ENCODE assay signal across 8 cellular contexts in the genomic region with DNA sequence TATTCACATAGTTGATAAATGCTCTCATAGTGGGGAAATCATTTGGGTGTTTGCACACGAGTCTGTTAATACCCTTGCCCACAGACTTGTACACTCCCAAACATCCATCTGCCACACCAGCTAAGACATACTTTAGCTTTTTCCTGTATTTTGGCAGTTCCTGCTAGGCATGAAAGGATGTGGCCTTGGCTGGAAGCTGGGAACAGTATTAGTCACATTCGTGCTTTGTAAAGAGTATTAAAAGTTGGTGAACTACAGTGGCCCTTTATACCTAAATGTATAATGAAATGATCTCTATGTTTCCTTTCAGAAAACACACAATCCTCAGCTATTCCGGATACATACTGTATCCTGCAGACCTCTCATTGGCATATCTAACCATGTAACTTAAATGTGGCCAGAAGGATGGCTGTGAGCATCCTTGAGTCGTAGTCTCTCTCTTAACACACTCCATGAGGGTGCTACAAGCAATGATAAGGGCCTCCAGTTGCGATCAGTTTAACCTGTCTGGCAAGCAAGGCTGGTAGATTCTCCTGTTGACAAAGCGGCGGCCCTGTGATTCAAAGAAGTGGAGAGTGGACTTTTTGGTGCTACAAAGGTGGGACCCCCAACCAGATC. TPM values are rescaled to one million over a fixed set of nuclear protein-coding genes. Genes with fewer than 3 reads are reported as not detected.
DNase-seq lines count a peak whose midpoint lies in the region; ATAC-seq and TF ChIP-seq lines count a peak whose summit lies in the region.

No MANE protein-coding gene starts in this region.

- peak overlapping the region; percentile 86 for H3K4me3 ChIP-seq in GM23338
- H3K4me3 ChIP-seq in fibroblast of pulmonary artery (replicated peaks; ENCODE audit: low read depth, low read length), result peak overlapping the region; percentile 66
- H3K4me3 ChIP-seq in skin epidermis, result peak overlapping the region; percentile 55 to 97 (median 79)

- peaks cover 37% of the 10 kb centered on the region for H3K79me2 ChIP-seq in GM23338 (replicated peaks; ENCODE audit: insufficient read depth)

- peak overlapping the region; percentile 91 for H3K4me3 Mint-ChIP-seq in GM23338
- peak overlapping the region; percentile 90 to 94 (median 94) for H3K4me3 Mint-ChIP-seq in T-cell

- peak overlapping the region; percentile 93 for H3K27ac Mint-ChIP-seq in GM23338
- H3K27ac Mint-ChIP-seq in T-cell, result peak overlapping the region; percentile 95 to 97

- H3K4me1 Mint-ChIP-seq in GM23338, result peaks cover 74% of the 10 kb centered on the region
- H3K4me1 Mint-ChIP-seq in T-cell, result peaks cover 54 to 60% (median 55%) of the 10 kb centered on the region in 3 donors

- ATAC-seq in GM23338 (no peak), T-cell (replicated peaks in 1 of 4) (no peak), HG02884 (IDR thresholded peaks at IDR 0.05; ENCODE audit: unreplicated experiment) (no peak), HG03342 (IDR thresholded peaks at IDR 0.05; ENCODE audit: unreplicated experiment) (no peak)

- peaks cover 15% of the 10 kb centered on the region for H3K27me3 Mint-ChIP-seq in GM23338 (ENCODE audit: insufficient read depth, low read depth, poor library complexity)
- no peaks in the 10 kb centered on the region for H3K27me3 Mint-ChIP-seq in T-cell

- H3K27ac ChIP-seq in GM23338 (ENCODE audit: low read depth) (peak overlapping the region; percentile 72; the same call in 1 of the 2 replicates), skin epidermis (peak overlapping the region; percentile 94 to 100 (median 98))

- peak overlapping the region; percentile 82 for H3K4me2 ChIP-seq in GM23338

- H3K4me1 ChIP-seq in GM23338 (ENCODE audit: insufficient read depth), result peaks cover 57% of the 10 kb centered on the region

- H3K9me2 ChIP-seq in GM23338 (ENCODE audit: insufficient read depth), result peaks cover 4% of the 10 kb centered on the region; the same call in 1 of the 2 replicates

- H3K9me3 Mint-ChIP-seq in GM23338, result no peaks in the 10 kb centered on the region
- no peaks in the 10 kb centered on the region for H3K9me3 Mint-ChIP-seq in T-cell

- no peak for TF ChIP-seq CTCF in GM23338 (conservative IDR thresholded peaks at IDR 0.05; ENCODE audit: low read depth in 2 of 2)
- no peak for TF ChIP-seq CTCF in fibroblast of pulmonary artery (IDR thresholded peaks at IDR 0.05; ENCODE audit: low read length, missing control alignments)

- CTCF ChIA-PET in T-cell (lab: Charles Lee), result interaction anchor here in 1 of 2 donors (1.1 kb wide), 1 partner anchor 16 kb away, joined by 3 read pairs; no protein-coding TSS in a partner anchor

- H3K36me3 ChIP-seq in GM23338 (ENCODE audit: insufficient read depth), result peaks cover 12% of the 10 kb centered on the region; the same call in 1 of the 2 replicates

- DNase-seq in GM23338 (ENCODE audit: low spot score) (no peak), T-cell (no peak), fibroblast of pulmonary artery (ENCODE audit: low read depth) (peak; percentile 35), NCI-H226 (no peak), retina (no peak)

- no peaks in the 10 kb centered on the region for H3K27me3 ChIP-seq in GM23338 (ENCODE audit: insufficient read depth)

- peaks cover 13% of the 10 kb centered on the region; the same call in 1 of the 2 replicates for H3F3A ChIP-seq in GM23338 (replicated peaks; ENCODE audit: low read depth)

- H3K36me3 Mint-ChIP-seq in GM23338 (ENCODE audit: low read depth) (peaks cover 37% of the 10 kb centered on the region), T-cell (peaks cover 32% of the 10 kb centered on the region)

- H2AFZ ChIP-seq in GM23338, result peak overlapping the region; percentile 43; the same call in 1 of the 2 replicates

- peaks cover 11% of the 10 kb centered on the region; the same call in 1 of the 2 replicates for H4K20me1 ChIP-seq in GM23338 (replicated peaks; ENCODE audit: insufficient read depth)

- POLR2A ChIA-PET in T-cell (lab: Charles Lee), result no interaction called here

TF ChIP-seq in GM23338, 12 proteins besides CTCF, POLR2A, EP300 and RAD21 (continues in another document):
- TF ChIP-seq EZH2 (IDR thresholded peaks at IDR 0.05; ENCODE audit: low read depth, unreplicated experiment) (no peak), STAT1 (IDR thresholded peaks at IDR 0.05; ENCODE audit: unreplicated experiment) (no peak), ZNF114 (CRISPR knock-in tag; IDR thresholded peaks at IDR 0.05) (no peak), POLR2AphosphoS5 (IDR thresholded peaks at IDR 0.05; ENCODE audit: low read depth) (no peak), CREB1 (CRISPR knock-in tag; IDR thresholded peaks at IDR 0.05; ENCODE audit: low read depth) (no peak)
- TF ChIP-seq, protein P1, sequence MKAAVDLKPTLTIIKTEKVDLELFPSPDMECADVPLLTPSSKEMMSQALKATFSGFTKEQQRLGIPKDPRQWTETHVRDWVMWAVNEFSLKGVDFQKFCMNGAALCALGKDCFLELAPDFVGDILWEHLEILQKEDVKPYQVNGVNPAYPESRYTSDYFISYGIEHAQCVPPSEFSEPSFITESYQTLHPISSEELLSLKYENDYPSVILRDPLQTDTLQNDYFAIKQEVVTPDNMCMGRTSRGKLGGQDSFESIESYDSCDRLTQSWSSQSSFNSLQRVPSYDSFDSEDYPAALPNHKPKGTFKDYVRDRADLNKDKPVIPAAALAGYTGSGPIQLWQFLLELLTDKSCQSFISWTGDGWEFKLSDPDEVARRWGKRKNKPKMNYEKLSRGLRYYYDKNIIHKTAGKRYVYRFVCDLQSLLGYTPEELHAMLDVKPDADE (IDR thresholded peaks at IDR 0.05), result no peak
- TF ChIP-seq, protein P2, sequence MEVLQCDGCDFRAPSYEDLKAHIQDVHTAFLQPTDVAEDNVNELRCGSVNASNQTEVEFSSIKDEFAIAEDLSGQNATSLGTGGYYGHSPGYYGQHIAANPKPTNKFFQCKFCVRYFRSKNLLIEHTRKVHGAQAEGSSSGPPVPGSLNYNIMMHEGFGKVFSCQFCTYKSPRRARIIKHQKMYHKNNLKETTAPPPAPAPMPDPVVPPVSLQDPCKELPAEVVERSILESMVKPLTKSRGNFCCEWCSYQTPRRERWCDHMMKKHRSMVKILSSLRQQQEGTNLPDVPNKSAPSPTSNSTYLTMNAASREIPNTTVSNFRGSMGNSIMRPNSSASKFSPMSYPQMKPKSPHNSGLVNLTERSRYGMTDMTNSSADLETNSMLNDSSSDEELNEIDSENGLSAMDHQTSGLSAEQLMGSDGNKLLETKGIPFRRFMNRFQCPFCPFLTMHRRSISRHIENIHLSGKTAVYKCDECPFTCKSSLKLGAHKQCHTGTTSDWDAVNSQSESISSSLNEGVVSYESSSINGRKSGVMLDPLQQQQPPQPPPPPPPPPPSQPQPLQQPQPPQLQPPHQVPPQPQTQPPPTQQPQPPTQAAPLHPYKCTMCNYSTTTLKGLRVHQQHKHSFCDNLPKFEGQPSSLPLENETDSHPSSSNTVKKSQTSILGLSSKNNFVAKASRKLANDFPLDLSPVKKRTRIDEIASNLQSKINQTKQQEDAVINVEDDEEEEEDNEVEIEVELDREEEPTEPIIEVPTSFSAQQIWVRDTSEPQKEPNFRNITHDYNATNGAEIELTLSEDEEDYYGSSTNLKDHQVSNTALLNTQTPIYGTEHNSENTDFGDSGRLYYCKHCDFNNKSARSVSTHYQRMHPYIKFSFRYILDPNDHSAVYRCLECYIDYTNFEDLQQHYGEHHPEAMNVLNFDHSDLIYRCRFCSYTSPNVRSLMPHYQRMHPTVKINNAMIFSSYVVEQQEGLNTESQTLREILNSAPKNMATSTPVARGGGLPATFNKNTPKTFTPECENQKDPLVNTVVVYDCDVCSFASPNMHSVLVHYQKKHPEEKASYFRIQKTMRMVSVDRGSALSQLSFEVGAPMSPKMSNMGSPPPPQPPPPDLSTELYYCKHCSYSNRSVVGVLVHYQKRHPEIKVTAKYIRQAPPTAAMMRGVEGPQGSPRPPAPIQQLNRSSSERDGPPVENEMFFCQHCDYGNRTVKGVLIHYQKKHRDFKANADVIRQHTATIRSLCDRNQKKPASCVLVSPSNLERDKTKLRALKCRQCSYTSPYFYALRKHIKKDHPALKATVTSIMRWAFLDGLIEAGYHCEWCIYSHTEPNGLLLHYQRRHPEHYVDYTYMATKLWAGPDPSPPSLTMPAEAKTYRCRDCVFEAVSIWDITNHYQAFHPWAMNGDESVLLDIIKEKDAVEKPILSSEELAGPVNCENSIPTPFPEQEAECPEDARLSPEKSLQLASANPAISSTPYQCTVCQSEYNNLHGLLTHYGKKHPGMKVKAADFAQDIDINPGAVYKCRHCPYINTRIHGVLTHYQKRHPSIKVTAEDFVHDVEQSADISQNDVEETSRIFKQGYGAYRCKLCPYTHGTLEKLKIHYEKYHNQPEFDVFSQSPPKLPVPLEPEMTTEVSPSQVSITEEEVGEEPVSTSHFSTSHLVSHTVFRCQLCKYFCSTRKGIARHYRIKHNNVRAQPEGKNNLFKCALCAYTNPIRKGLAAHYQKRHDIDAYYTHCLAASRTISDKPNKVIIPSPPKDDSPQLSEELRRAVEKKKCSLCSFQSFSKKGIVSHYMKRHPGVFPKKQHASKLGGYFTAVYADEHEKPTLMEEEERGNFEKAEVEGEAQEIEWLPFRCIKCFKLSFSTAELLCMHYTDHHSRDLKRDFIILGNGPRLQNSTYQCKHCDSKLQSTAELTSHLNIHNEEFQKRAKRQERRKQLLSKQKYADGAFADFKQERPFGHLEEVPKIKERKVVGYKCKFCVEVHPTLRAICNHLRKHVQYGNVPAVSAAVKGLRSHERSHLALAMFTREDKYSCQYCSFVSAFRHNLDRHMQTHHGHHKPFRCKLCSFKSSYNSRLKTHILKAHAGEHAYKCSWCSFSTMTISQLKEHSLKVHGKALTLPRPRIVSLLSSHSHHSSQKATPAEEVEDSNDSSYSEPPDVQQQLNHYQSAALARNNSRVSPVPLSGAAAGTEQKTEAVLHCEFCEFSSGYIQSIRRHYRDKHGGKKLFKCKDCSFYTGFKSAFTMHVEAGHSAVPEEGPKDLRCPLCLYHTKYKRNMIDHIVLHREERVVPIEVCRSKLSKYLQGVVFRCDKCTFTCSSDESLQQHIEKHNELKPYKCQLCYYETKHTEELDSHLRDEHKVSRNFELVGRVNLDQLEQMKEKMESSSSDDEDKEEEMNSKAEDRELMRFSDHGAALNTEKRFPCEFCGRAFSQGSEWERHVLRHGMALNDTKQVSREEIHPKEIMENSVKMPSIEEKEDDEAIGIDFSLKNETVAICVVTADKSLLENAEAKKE (CRISPR knock-in tag; IDR thresholded peaks at IDR 0.05), result no peak

RNA-seq across cellular contexts. Expression of a gene that starts 1.5 kb away (rescaled TPM):
- 55.6 and 64.7 TPM in 2 replicates for total RNA-seq in GM23338 (2014; rRNA removed; shearing (Covaris generic))
- 28.6 and 32.0 TPM in 2 replicates for polyA plus RNA-seq in GM23338 (2016; fragmentation: Nextera tagmentation; extraction: Ambion mirVana)
- 100 to 1,000 TPM; 115 to 125 (median 118) TPM for total RNA-seq in T-cell

RNA-seq across cellular contexts. Expression of a gene that starts 16.4 kb away (rescaled TPM):
- total RNA-seq in GM23338 (2014; rRNA removed; shearing (Covaris generic)), result not detected in 2 replicates
- polyA plus RNA-seq in GM23338 (2016; fragmentation: Nextera tagmentation; extraction: Ambion mirVana), result not detected in 2 replicates
- not detected for total RNA-seq in T-cell

RNA-seq across cellular contexts. Expression of a gene that starts 40.7 kb away (rescaled TPM):
- total RNA-seq in GM23338 (2014; rRNA removed; shearing (Covaris generic)), result 0.14 TPM in 1 of 2 replicates, not detected in the other
- 0.16 TPM in 2 replicates for polyA plus RNA-seq in GM23338 (2016; fragmentation: Nextera tagmentation; extraction: Ambion mirVana)
- not detected for total RNA-seq in T-cell
